27 cellular contexts compared by ENCODE assay signal in genomic region chr9:117097761-117098160, GRCh38.
"Had no signal": no experiment of that assay in that cellular context is flagged by ENCODE, and none has a peak within 500 bp of the region (broad histone marks: within the 10 kb centered on the region; RNA-seq: fewer than 3 reads in every experiment).

No MANE protein-coding gene starts in this region.

- H3K4me3 Mint-ChIP-seq: memory B cell; natural killer cell; stimulated activated naive B cell treated with anti-CD40 and anti-IgM and Interleukin-4, amounts not matched to agents 10 μg/mL and 1 μg/mL and 100 μg/mL, for 72 hours; stimulated activated naive CD8-positive, alpha-beta T cell treated with anti-CD3 and anti-CD28 coated beads, Interleukin-15, amount 100 ng/mL, for 72 hours had no signal

- H3K9me3 ChIP-seq: esophagus muscularis mucosa, heart right ventricle, lower lobe of right lung, ovary, psoas muscle, spleen, suprapubic skin, vagina had no signal

- H3K36me3 ChIP-seq: esophagus muscularis mucosa, heart right ventricle, lower lobe of right lung, ovary, spleen, suprapubic skin, vagina had no signal

- H3K4me3 ChIP-seq: coronary artery, esophagus muscularis mucosa, heart right ventricle, lower lobe of right lung, ovary, psoas muscle, skin epidermis, spleen, suprapubic skin, vagina had no signal

- H3K27ac ChIP-seq: coronary artery, esophagus muscularis mucosa, heart right ventricle, lower lobe of right lung, ovary, psoas muscle, skin epidermis, spleen, suprapubic skin, vagina had no signal

- H3K4me1 Mint-ChIP-seq: memory B cell; natural killer cell; stimulated activated naive B cell treated with anti-CD40 and anti-IgM and Interleukin-4, amounts not matched to agents 10 μg/mL and 1 μg/mL and 100 μg/mL, for 72 hours; stimulated activated naive CD8-positive, alpha-beta T cell treated with anti-CD3 and anti-CD28 coated beads, Interleukin-15, amount 100 ng/mL, for 72 hours had no signal

- H3K4me1 ChIP-seq: lower lobe of right lung, psoas muscle, spleen had no signal

- H3K27me3 ChIP-seq: heart right ventricle, ovary, spleen, suprapubic skin, vagina had no signal

- H3K27ac Mint-ChIP-seq: memory B cell; natural killer cell; stimulated activated naive B cell treated with anti-CD40 and anti-IgM and Interleukin-4, amounts not matched to agents 10 μg/mL and 1 μg/mL and 100 μg/mL, for 72 hours; stimulated activated naive CD8-positive, alpha-beta T cell treated with anti-CD3 and anti-CD28 coated beads, Interleukin-15, amount 100 ng/mL, for 72 hours had no signal

- H3K27me3 Mint-ChIP-seq: stimulated activated naive B cell treated with anti-CD40 and anti-IgM and Interleukin-4, amounts not matched to agents 10 μg/mL and 1 μg/mL and 100 μg/mL, for 72 hours; stimulated activated naive CD8-positive, alpha-beta T cell treated with anti-CD3 and anti-CD28 coated beads, Interleukin-15, amount 100 ng/mL, for 72 hours had no signal

- DNase-seq: dermis blood vessel endothelial cell; effector memory CD4-positive, alpha-beta T cell; foreskin melanocyte; glutamatergic neuron; heart right ventricle; hippocampal formation; islet precursor cell; left ventricle myocardium superior; lower lobe of right lung; natural killer cell; occipital lobe; ovary; posterior cingulate gyrus; psoas muscle; right cardiac atrium; spleen; stimulated activated CD4-positive, alpha-beta T cell treated with anti-CD3 and anti-CD28 coated beads, Interleukin-2, amount 100 ng/mL, for 48 hours; stimulated activated naive B cell treated with anti-CD40 and anti-IgM and Interleukin-4, amounts not matched to agents 10 μg/mL and 1 μg/mL and 100 μg/mL, for 72 hours; stimulated activated naive CD8-positive, alpha-beta T cell treated with anti-CD3 and anti-CD28 coated beads, Interleukin-15, amount 100 ng/mL, for 72 hours; trophoblast cell had no signal

- ATAC-seq: heart right ventricle; left ventricle myocardium superior; lower lobe of right lung; natural killer cell; psoas muscle; right cardiac atrium; stimulated activated naive B cell treated with anti-CD40 and anti-IgM and Interleukin-4, amounts not matched to agents 10 μg/mL and 1 μg/mL and 100 μg/mL, for 72 hours; stimulated activated naive CD8-positive, alpha-beta T cell treated with anti-CD3 and anti-CD28 coated beads, Interleukin-15, amount 100 ng/mL, for 72 hours had no signal

- H3K36me3 Mint-ChIP-seq: memory B cell; natural killer cell; stimulated activated naive B cell treated with anti-CD40 and anti-IgM and Interleukin-4, amounts not matched to agents 10 μg/mL and 1 μg/mL and 100 μg/mL, for 72 hours had no signal

- FAIRE-seq: endothelial cell of umbilical vein had no signal
